In genomic region chr6:160955508-160956295, GRCh38 we compare ENCODE assay signal across 29 cellular contexts.
"Had no signal": no experiment of that assay in that cellular context is flagged by ENCODE, and none has a peak within 500 bp of the region (broad histone marks: within the 10 kb centered on the region; RNA-seq: fewer than 3 reads in every experiment).

No MANE protein-coding gene starts in this region.

- H3K27ac ChIP-seq: ascending aorta, body of pancreas had no signal

- H3K4me3 ChIP-seq: ascending aorta, body of pancreas had no signal

- DNase-seq: activated CD4-positive, alpha-beta T cell treated with anti-CD3 and anti-CD28 coated beads for 48 hours; activated CD4-positive, alpha-beta T cell treated with anti-CD3 and anti-CD28 coated beads, Interleukin-2, amount 50 U/mL, for 4 hours; activated CD4-positive, CD25-positive, alpha-beta regulatory T cell treated with anti-CD3 and anti-CD28 coated beads, Interleukin-2, amount 50 U/mL, for 72 hours; activated CD8-positive, alpha-beta memory T cell treated with anti-CD3 and anti-CD28 coated beads, Interleukin-2, amount 50 U/mL, for 48 hours; activated CD8-positive, alpha-beta T cell treated with anti-CD3 and anti-CD28 coated beads, Interleukin-2, amount 10 ng/mL, durations not matched to agents 7 days and 5 days; activated effector memory CD4-positive, alpha-beta T cell treated with anti-CD3 and anti-CD28 coated beads, Interleukin-2, amount 50 U/mL, for 16 hours; activated naive CD4-positive, alpha-beta T cell treated with Interleukin-2 at 50 U/mL for 16 hours; activated naive CD8-positive, alpha-beta T cell treated with anti-CD3 and anti-CD28 coated beads, Interleukin-2, amount 50 U/mL, for 24 hours; activated T-cell treated with anti-CD3 and anti-CD28 coated beads, Interleukin-2, amount 50 U/mL, for 4 hours; amniotic stem cell; body of pancreas; Kasumi-1; NCI-H1048; NCI-H146; NCI-H187 treated with DMSO at 0.1 percent for 48 hours; NCI-H2081 treated with DMSO at 0.1 percent for 48 hours; NCI-H2171 treated with DMSO at 0.1 percent for 48 hours; NCI-H226; NCI-H510A; NCI-H69; NK-92 treated with Interleukin-12 subunit alpha and Interleukin-12 subunit beta, amount 100 ng/mL, for 24 hours; PC-3; SHP77 had no signal

- H3K27ac Mint-ChIP-seq: activated CD8-positive, alpha-beta T cell treated with anti-CD3 and anti-CD28 coated beads, Interleukin-2, amount 10 ng/mL, durations not matched to agents 7 days and 5 days; activated naive CD4-positive, alpha-beta T cell treated with anti-CD3 and anti-CD28 coated beads, Interleukin-2, amount 50 U/mL, for 72 hours; activated naive CD8-positive, alpha-beta T cell treated with anti-CD3 and anti-CD28 coated beads, Interleukin-2, amount 50 U/mL, for 24 hours; T-helper 1 cell treated with Interleukin-12 subunit alpha and Interleukin-12 subunit beta and Interleukin-4 antibody, amounts not matched to agents 30 μg/mL and 1 μg/mL, for 36 hours; WTC11 had no signal

- ATAC-seq: activated CD8-positive, alpha-beta T cell treated with anti-CD3 and anti-CD28 coated beads, Interleukin-2, amount 10 ng/mL, durations not matched to agents 7 days and 5 days; activated naive CD4-positive, alpha-beta T cell treated with anti-CD3 and anti-CD28 coated beads, Interleukin-2, amount 50 U/mL, for 72 hours; activated naive CD8-positive, alpha-beta T cell treated with anti-CD3 and anti-CD28 coated beads, Interleukin-2, amount 50 U/mL, for 24 hours; activated T-cell treated with anti-CD3 and anti-CD28 coated beads, Interleukin-2, amount 50 U/mL, for 4 hours; body of pancreas; PC-3; WTC11 had no signal

- H3K4me3 Mint-ChIP-seq: activated CD8-positive, alpha-beta T cell treated with anti-CD3 and anti-CD28 coated beads, Interleukin-2, amount 10 ng/mL, durations not matched to agents 7 days and 5 days; activated naive CD8-positive, alpha-beta T cell treated with anti-CD3 and anti-CD28 coated beads, Interleukin-2, amount 50 U/mL, for 24 hours; activated T-cell treated with anti-CD3 and anti-CD28 coated beads, Interleukin-2, amount 50 U/mL, for 4 hours; central memory CD8-positive, alpha-beta T cell; T-helper 1 cell treated with Interleukin-12 subunit alpha and Interleukin-12 subunit beta and Interleukin-4 antibody, amounts not matched to agents 30 μg/mL and 1 μg/mL, for 36 hours; WTC11 had no signal

- H3K27me3 ChIP-seq: ascending aorta, body of pancreas had no signal

- H3K9me3 ChIP-seq: ascending aorta, body of pancreas had no signal

- H3K36me3 ChIP-seq: ascending aorta had no signal

- H3K4me1 Mint-ChIP-seq: activated naive CD8-positive, alpha-beta T cell treated with anti-CD3 and anti-CD28 coated beads, Interleukin-2, amount 50 U/mL, for 24 hours; central memory CD8-positive, alpha-beta T cell had no signal

- H3K36me3 Mint-ChIP-seq: activated naive CD4-positive, alpha-beta T cell treated with anti-CD3 and anti-CD28 coated beads, Interleukin-2, amount 50 U/mL, for 72 hours; WTC11 had no signal

- H3K9me3 Mint-ChIP-seq: activated naive CD4-positive, alpha-beta T cell treated with anti-CD3 and anti-CD28 coated beads, Interleukin-2, amount 50 U/mL, for 72 hours; activated naive CD8-positive, alpha-beta T cell treated with anti-CD3 and anti-CD28 coated beads, Interleukin-2, amount 50 U/mL, for 24 hours; activated T-cell treated with anti-CD3 and anti-CD28 coated beads, Interleukin-2, amount 50 U/mL, for 4 hours; central memory CD8-positive, alpha-beta T cell; T-helper 1 cell treated with Interleukin-12 subunit alpha and Interleukin-12 subunit beta and Interleukin-4 antibody, amounts not matched to agents 30 μg/mL and 1 μg/mL, for 36 hours; WTC11 had no signal

- H3K4me1 ChIP-seq: ascending aorta had no signal

- FAIRE-seq: RCC 7860 had no signal
